ENCODE assay signal across 1 cellular context in the genomic region with DNA sequence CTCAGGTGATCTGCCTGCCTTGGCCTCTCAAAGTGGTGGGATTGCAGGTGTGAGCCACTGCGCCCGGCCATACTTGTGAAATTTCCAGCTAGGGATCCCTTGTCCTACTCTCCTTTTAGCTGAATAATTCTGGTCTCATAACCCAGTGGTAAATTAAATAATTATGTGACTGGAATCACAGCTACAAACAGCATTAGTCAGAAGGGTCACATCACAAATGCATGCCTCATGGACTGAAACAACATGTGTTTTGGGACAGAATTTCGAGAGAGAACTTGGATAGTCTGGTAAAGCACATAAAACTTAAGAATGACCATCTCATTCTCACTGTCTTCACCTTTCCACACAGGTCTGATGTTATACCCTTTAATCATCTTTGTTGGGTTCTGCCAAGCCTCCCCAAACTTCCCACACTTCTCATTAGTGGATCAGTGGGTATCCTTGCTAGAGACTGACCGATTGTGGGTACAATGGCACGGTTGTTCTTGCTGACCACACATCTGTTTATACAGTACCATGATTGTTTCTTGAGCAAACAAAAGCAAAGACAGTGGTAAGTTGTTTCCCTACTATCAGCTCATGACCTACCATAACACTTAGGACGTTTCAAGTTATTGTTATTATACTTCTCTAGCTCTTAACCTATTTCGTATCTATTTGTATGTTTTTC.
TF ChIP-seq lines count a peak whose summit lies in the region.

No MANE protein-coding gene starts in this region.

TF ChIP-seq in HepG2, 621 proteins besides CTCF, POLR2A, EP300 and RAD21 (continues in another document):
- TF ChIP-seq KMT2B (CRISPR knock-in tag; IDR thresholded peaks at IDR 0.05), result 0 out of 2 replicates have a peak, but pooled peaks have one; percentile 36
- TF ChIP-seq, protein P1, sequence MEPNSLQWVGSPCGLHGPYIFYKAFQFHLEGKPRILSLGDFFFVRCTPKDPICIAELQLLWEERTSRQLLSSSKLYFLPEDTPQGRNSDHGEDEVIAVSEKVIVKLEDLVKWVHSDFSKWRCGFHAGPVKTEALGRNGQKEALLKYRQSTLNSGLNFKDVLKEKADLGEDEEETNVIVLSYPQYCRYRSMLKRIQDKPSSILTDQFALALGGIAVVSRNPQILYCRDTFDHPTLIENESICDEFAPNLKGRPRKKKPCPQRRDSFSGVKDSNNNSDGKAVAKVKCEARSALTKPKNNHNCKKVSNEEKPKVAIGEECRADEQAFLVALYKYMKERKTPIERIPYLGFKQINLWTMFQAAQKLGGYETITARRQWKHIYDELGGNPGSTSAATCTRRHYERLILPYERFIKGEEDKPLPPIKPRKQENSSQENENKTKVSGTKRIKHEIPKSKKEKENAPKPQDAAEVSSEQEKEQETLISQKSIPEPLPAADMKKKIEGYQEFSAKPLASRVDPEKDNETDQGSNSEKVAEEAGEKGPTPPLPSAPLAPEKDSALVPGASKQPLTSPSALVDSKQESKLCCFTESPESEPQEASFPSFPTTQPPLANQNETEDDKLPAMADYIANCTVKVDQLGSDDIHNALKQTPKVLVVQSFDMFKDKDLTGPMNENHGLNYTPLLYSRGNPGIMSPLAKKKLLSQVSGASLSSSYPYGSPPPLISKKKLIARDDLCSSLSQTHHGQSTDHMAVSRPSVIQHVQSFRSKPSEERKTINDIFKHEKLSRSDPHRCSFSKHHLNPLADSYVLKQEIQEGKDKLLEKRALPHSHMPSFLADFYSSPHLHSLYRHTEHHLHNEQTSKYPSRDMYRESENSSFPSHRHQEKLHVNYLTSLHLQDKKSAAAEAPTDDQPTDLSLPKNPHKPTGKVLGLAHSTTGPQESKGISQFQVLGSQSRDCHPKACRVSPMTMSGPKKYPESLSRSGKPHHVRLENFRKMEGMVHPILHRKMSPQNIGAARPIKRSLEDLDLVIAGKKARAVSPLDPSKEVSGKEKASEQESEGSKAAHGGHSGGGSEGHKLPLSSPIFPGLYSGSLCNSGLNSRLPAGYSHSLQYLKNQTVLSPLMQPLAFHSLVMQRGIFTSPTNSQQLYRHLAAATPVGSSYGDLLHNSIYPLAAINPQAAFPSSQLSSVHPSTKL (CRISPR knock-in tag; IDR thresholded peaks at IDR 0.05), result peak; percentile 81
- peak; percentile 50; the same call in 1 of the 2 replicates for TF ChIP-seq FOSL2 (CRISPR knock-in tag; IDR thresholded peaks at IDR 0.05)
- no peak for TF ChIP-seq ZNF629 (CRISPR knock-in tag; conservative IDR thresholded peaks at IDR 0.05)
- TF ChIP-seq NR2F6 (IDR thresholded peaks at IDR 0.05), result no peak; the same call in 1 of the 2 replicates
- TF ChIP-seq NR2F6 (CRISPR knock-in tag; IDR thresholded peaks at IDR 0.05), result peak; percentile 31; the same call in 1 of the 2 replicates
- TF ChIP-seq TCF12 (IDR thresholded peaks at IDR 0.05), result no peak
- TF ChIP-seq TCF12 (CRISPR knock-in tag; IDR thresholded peaks at IDR 0.05), result no peak
- peak; percentile 37; the same call in 1 of the 2 replicates for TF ChIP-seq FOXO1 (CRISPR knock-in tag; IDR thresholded peaks at IDR 0.05)
- TF ChIP-seq, protein P2, sequence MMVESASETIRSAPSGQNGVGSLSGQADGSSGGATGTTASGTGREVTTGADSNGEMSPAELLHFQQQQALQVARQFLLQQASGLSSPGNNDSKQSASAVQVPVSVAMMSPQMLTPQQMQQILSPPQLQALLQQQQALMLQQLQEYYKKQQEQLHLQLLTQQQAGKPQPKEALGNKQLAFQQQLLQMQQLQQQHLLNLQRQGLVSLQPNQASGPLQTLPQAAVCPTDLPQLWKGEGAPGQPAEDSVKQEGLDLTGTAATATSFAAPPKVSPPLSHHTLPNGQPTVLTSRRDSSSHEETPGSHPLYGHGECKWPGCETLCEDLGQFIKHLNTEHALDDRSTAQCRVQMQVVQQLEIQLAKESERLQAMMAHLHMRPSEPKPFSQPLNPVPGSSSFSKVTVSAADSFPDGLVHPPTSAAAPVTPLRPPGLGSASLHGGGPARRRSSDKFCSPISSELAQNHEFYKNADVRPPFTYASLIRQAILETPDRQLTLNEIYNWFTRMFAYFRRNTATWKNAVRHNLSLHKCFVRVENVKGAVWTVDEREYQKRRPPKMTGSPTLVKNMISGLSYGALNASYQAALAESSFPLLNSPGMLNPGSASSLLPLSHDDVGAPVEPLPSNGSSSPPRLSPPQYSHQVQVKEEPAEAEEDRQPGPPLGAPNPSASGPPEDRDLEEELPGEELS (CRISPR knock-in tag; IDR thresholded peaks at IDR 0.05), result peak; percentile 54
- TF ChIP-seq MED13 (CRISPR knock-in tag; IDR thresholded peaks at IDR 0.05), result no peak
- TF ChIP-seq, protein P3, sequence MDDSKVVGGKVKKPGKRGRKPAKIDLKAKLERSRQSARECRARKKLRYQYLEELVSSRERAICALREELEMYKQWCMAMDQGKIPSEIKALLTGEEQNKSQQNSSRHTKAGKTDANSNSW (CRISPR knock-in tag; IDR thresholded peaks at IDR 0.05; ENCODE audit: borderline replicate concordance), result no peak
- TF ChIP-seq FOXA3 (CRISPR knock-in tag; IDR thresholded peaks at IDR 0.05), result peak; percentile 75
- peak; percentile 53; the same call in 1 of the 2 replicates for TF ChIP-seq NCOA2 (CRISPR knock-in tag; IDR thresholded peaks at IDR 0.05)
- TF ChIP-seq CBFB (CRISPR knock-in tag; IDR thresholded peaks at IDR 0.05), result peak; percentile 65; the same call in 1 of the 2 replicates
- TF ChIP-seq BCL6 (CRISPR knock-in tag; IDR thresholded peaks at IDR 0.05), result peak; percentile 69
- no peak for TF ChIP-seq ZNF570 (CRISPR knock-in tag; IDR thresholded peaks at IDR 0.05; ENCODE audit: borderline replicate concordance)
- no peak for TF ChIP-seq FOXA1 (IDR thresholded peaks at IDR 0.05)
- peak; percentile 69 for TF ChIP-seq FOXA1 (CRISPR knock-in tag; IDR thresholded peaks at IDR 0.05)
- TF ChIP-seq JUNB (CRISPR knock-in tag; IDR thresholded peaks at IDR 0.05; ENCODE audit: borderline replicate concordance), result no peak
- peak; percentile 36; the same call in 1 of the 2 replicates for TF ChIP-seq SALL1 (CRISPR knock-in tag; IDR thresholded peaks at IDR 0.05)
- peak; percentile 57; the same call in 1 of the 2 replicates for TF ChIP-seq HDAC2 (CRISPR knock-in tag; IDR thresholded peaks at IDR 0.05)
- TF ChIP-seq, protein P4, sequence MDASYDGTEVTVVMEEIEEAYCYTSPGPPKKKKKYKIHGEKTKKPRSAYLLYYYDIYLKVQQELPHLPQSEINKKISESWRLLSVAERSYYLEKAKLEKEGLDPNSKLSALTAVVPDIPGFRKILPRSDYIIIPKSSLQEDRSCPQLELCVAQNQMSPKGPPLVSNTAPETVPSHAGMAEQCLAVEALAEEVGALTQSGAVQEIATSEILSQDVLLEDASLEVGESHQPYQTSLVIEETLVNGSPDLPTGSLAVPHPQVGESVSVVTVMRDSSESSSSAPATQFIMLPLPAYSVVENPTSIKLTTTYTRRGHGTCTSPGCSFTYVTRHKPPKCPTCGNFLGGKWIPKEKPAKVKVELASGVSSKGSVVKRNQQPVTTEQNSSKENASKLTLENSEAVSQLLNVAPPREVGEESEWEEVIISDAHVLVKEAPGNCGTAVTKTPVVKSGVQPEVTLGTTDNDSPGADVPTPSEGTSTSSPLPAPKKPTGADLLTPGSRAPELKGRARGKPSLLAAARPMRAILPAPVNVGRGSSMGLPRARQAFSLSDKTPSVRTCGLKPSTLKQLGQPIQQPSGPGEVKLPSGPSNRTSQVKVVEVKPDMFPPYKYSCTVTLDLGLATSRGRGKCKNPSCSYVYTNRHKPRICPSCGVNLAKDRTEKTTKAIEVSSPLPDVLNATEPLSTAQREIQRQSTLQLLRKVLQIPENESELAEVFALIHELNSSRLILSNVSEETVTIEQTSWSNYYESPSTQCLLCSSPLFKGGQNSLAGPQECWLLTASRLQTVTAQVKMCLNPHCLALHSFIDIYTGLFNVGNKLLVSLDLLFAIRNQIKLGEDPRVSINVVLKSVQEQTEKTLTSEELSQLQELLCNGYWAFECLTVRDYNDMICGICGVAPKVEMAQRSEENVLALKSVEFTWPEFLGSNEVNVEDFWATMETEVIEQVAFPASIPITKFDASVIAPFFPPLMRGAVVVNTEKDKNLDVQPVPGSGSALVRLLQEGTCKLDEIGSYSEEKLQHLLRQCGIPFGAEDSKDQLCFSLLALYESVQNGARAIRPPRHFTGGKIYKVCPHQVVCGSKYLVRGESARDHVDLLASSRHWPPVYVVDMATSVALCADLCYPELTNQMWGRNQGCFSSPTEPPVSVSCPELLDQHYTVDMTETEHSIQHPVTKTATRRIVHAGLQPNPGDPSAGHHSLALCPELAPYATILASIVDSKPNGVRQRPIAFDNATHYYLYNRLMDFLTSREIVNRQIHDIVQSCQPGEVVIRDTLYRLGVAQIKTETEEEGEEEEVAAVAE (CRISPR knock-in tag; IDR thresholded peaks at IDR 0.05; ENCODE audit: borderline replicate concordance), result no peak
- TF ChIP-seq SOX13 (IDR thresholded peaks at IDR 0.05), result peak; percentile 67; the same call in 1 of the 2 replicates
- TF ChIP-seq SOX13 (CRISPR knock-in tag; conservative IDR thresholded peaks at IDR 0.05 in 1 of 2, IDR thresholded peaks at IDR 0.05 in 1 of 2), result peak in 1 of 2 experiments; percentile 93; a peak in 2 of 4 replicates
- TF ChIP-seq, protein P5, sequence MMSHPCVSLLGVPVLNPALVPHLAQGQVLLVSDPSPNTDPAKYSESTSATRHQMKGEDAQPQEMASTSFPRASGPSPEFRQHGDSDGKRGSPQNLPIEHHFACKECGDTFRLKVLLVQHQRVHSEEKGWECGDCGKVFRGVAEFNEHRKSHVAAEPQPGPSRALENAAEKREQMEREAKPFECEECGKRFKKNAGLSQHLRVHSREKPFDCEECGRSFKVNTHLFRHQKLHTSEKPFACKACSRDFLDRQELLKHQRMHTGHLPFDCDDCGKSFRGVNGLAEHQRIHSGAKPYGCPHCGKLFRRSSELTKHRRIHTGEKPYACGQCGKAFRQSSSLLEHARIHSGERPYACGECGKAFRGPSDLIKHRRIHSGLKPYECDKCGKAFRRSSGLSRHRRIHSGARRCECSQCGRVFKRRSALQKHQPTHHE (CRISPR knock-in tag; IDR thresholded peaks at IDR 0.05; ENCODE audit: borderline replicate concordance), result no peak
- TF ChIP-seq, protein P6, sequence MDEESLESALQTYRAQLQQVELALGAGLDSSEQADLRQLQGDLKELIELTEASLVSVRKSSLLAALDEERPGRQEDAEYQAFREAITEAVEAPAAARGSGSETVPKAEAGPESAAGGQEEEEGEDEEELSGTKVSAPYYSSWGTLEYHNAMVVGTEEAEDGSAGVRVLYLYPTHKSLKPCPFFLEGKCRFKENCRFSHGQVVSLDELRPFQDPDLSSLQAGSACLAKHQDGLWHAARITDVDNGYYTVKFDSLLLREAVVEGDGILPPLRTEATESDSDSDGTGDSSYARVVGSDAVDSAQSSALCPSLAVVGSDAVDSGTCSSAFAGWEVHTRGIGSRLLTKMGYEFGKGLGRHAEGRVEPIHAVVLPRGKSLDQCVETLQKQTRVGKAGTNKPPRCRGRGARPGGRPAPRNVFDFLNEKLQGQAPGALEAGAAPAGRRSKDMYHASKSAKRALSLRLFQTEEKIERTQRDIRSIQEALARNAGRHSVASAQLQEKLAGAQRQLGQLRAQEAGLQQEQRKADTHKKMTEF (CRISPR knock-in tag; IDR thresholded peaks at IDR 0.05), result peak; percentile 45
- 0 out of 2 replicates have a peak, but pooled peaks have one; percentile 15 for TF ChIP-seq ERF (CRISPR knock-in tag; IDR thresholded peaks at IDR 0.05)
- TF ChIP-seq, protein P7, sequence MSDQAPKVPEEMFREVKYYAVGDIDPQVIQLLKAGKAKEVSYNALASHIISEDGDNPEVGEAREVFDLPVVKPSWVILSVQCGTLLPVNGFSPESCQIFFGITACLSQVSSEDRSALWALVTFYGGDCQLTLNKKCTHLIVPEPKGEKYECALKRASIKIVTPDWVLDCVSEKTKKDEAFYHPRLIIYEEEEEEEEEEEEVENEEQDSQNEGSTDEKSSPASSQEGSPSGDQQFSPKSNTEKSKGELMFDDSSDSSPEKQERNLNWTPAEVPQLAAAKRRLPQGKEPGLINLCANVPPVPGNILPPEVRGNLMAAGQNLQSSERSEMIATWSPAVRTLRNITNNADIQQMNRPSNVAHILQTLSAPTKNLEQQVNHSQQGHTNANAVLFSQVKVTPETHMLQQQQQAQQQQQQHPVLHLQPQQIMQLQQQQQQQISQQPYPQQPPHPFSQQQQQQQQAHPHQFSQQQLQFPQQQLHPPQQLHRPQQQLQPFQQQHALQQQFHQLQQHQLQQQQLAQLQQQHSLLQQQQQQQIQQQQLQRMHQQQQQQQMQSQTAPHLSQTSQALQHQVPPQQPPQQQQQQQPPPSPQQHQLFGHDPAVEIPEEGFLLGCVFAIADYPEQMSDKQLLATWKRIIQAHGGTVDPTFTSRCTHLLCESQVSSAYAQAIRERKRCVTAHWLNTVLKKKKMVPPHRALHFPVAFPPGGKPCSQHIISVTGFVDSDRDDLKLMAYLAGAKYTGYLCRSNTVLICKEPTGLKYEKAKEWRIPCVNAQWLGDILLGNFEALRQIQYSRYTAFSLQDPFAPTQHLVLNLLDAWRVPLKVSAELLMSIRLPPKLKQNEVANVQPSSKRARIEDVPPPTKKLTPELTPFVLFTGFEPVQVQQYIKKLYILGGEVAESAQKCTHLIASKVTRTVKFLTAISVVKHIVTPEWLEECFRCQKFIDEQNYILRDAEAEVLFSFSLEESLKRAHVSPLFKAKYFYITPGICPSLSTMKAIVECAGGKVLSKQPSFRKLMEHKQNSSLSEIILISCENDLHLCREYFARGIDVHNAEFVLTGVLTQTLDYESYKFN (CRISPR knock-in tag; conservative IDR thresholded peaks at IDR 0.05), result 0 out of 2 replicates have a peak, but pooled peaks have one; percentile 23
- peak; percentile 88 for TF ChIP-seq GATAD2A (CRISPR knock-in tag; IDR thresholded peaks at IDR 0.05)
- peak; percentile 91 for TF ChIP-seq SOX5 (CRISPR knock-in tag; IDR thresholded peaks at IDR 0.05; ENCODE audit: borderline replicate concordance)
- TF ChIP-seq HMG20A (CRISPR knock-in tag; IDR thresholded peaks at IDR 0.05; ENCODE audit: borderline replicate concordance), result peak; percentile 68; the same call in 1 of the 2 replicates
- TF ChIP-seq FOXP1 (IDR thresholded peaks at IDR 0.05), result no peak
- TF ChIP-seq FOXP1 (CRISPR knock-in tag; IDR thresholded peaks at IDR 0.05), result peak; percentile 52; the same call in 1 of the 2 replicates
- TF ChIP-seq ZNF569 (CRISPR knock-in tag; IDR thresholded peaks at IDR 0.05; ENCODE audit: borderline replicate concordance), result no peak
- TF ChIP-seq NR2F2 (IDR thresholded peaks at IDR 0.05; ENCODE audit: borderline replicate concordance, low read depth), result 0 out of 2 replicates have a peak, but pooled peaks have one; percentile 12
- TF ChIP-seq, protein P8, sequence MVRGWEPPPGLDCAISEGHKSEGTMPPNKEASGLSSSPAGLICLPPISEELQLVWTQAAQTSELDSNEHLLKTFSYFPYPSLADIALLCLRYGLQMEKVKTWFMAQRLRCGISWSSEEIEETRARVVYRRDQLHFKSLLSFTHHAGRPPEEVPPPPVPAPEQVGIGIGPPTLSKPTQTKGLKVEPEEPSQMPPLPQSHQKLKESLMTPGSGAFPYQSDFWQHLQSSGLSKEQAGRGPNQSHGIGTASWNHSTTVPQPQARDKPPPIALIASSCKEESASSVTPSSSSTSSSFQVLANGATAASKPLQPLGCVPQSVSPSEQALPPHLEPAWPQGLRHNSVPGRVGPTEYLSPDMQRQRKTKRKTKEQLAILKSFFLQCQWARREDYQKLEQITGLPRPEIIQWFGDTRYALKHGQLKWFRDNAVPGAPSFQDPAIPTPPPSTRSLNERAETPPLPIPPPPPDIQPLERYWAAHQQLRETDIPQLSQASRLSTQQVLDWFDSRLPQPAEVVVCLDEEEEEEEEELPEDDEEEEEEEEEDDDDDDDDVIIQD (CRISPR knock-in tag; IDR thresholded peaks at IDR 0.05; ENCODE audit: low read depth), result 0 out of 2 replicates have a peak, but pooled peaks have one; percentile 19
- TF ChIP-seq RORA (CRISPR knock-in tag; IDR thresholded peaks at IDR 0.05), result no peak
- TF ChIP-seq HHEX (CRISPR knock-in tag; IDR thresholded peaks at IDR 0.05), result peak; percentile 49; the same call in 1 of the 2 replicates
- no peak for TF ChIP-seq ZNF749 (CRISPR knock-in tag; IDR thresholded peaks at IDR 0.05; ENCODE audit: borderline replicate concordance)
- no peak for TF ChIP-seq SOX6 (IDR thresholded peaks at IDR 0.05)
- TF ChIP-seq SOX6 (CRISPR knock-in tag; IDR thresholded peaks at IDR 0.05), result peak; percentile 88
- peak; percentile 59; the same call in 1 of the 2 replicates for TF ChIP-seq ZNF331 (CRISPR knock-in tag; IDR thresholded peaks at IDR 0.05)
